ENCODE assay signal across 1 cellular context in genomic region chr22:42856865-42857704, GRCh38.
A peak's percentile ranks its signal among the peaks of the same experiment; 100 is the strongest.
TF ChIP-seq lines count a peak whose summit lies in the region.

A gene with protein sequence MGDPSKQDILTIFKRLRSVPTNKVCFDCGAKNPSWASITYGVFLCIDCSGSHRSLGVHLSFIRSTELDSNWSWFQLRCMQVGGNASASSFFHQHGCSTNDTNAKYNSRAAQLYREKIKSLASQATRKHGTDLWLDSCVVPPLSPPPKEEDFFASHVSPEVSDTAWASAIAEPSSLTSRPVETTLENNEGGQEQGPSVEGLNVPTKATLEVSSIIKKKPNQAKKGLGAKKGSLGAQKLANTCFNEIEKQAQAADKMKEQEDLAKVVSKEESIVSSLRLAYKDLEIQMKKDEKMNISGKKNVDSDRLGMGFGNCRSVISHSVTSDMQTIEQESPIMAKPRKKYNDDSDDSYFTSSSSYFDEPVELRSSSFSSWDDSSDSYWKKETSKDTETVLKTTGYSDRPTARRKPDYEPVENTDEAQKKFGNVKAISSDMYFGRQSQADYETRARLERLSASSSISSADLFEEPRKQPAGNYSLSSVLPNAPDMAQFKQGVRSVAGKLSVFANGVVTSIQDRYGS (minus strand): TSS chr22:42857273. CDS start chr22:42857182, 91 bp downstream.

TF ChIP-seq in HepG2, 621 proteins besides CTCF, POLR2A, EP300 and RAD21 (continued from another document and continues in another):
- TF ChIP-seq ZNF646 (CRISPR knock-in tag; IDR thresholded peaks at IDR 0.05) = no peak
- peak; percentile 77 for TF ChIP-seq NR2C2 (CRISPR knock-in tag; IDR thresholded peaks at IDR 0.05; ENCODE audit: borderline replicate concordance)
- peak; percentile 86 for TF ChIP-seq SAFB2 (CRISPR knock-in tag; IDR thresholded peaks at IDR 0.05; ENCODE audit: borderline replicate concordance, low read depth)
- no peak for TF ChIP-seq ZNF432 (CRISPR knock-in tag; IDR thresholded peaks at IDR 0.05; ENCODE audit: borderline replicate concordance)
- peak; percentile 96 for TF ChIP-seq CENPT (CRISPR knock-in tag; IDR thresholded peaks at IDR 0.05; ENCODE audit: low read depth)
- no peak for TF ChIP-seq ZNF780A (CRISPR knock-in tag; IDR thresholded peaks at IDR 0.05)
- peak; percentile 97 for TF ChIP-seq BORCS8-MEF2B (CRISPR knock-in tag; IDR thresholded peaks at IDR 0.05)
- TF ChIP-seq PAWR (CRISPR knock-in tag; IDR thresholded peaks at IDR 0.05; ENCODE audit: borderline replicate concordance) = no peak
- TF ChIP-seq ZNF674 (CRISPR knock-in tag; IDR thresholded peaks at IDR 0.05; ENCODE audit: low read depth) = peak; percentile 98
- TF ChIP-seq, protein P1, sequence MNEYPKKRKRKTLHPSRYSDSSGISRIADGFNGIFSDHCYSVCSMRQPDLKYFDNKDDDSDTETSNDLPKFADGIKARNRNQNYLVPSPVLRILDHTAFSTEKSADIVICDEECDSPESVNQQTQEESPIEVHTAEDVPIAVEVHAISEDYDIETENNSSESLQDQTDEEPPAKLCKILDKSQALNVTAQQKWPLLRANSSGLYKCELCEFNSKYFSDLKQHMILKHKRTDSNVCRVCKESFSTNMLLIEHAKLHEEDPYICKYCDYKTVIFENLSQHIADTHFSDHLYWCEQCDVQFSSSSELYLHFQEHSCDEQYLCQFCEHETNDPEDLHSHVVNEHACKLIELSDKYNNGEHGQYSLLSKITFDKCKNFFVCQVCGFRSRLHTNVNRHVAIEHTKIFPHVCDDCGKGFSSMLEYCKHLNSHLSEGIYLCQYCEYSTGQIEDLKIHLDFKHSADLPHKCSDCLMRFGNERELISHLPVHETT (CRISPR knock-in tag; conservative IDR thresholded peaks at IDR 0.05) = no peak
- TF ChIP-seq ZHX2 (IDR thresholded peaks at IDR 0.05; ENCODE audit: low read depth) = no peak; the same call in 1 of the 2 replicates
- TF ChIP-seq ZHX2 (CRISPR knock-in tag; IDR thresholded peaks at IDR 0.05; ENCODE audit: borderline replicate concordance) = peak; percentile 93
- no peak for TF ChIP-seq ZBTB1 (CRISPR knock-in tag; IDR thresholded peaks at IDR 0.05; ENCODE audit: borderline replicate concordance)
- peak; percentile 73 for TF ChIP-seq BRD4 (CRISPR knock-in tag; IDR thresholded peaks at IDR 0.05)
- TF ChIP-seq REXO4 (CRISPR knock-in tag; IDR thresholded peaks at IDR 0.05; ENCODE audit: borderline replicate concordance) = 0 out of 2 replicates have a peak, but pooled peaks have one; percentile 24
- no peak for TF ChIP-seq KDM4B (CRISPR knock-in tag; IDR thresholded peaks at IDR 0.05)
- TF ChIP-seq, protein P2, sequence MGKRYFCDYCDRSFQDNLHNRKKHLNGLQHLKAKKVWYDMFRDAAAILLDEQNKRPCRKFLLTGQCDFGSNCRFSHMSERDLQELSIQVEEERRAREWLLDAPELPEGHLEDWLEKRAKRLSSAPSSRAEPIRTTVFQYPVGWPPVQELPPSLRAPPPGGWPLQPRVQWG (CRISPR knock-in tag; IDR thresholded peaks at IDR 0.05; ENCODE audit: borderline replicate concordance, low read depth) = no peak; the same call in 1 of the 2 replicates
- TF ChIP-seq EED (CRISPR knock-in tag; IDR thresholded peaks at IDR 0.05) = peak; percentile 95
- TF ChIP-seq ZNF660 (CRISPR knock-in tag; IDR thresholded peaks at IDR 0.05; ENCODE audit: borderline replicate concordance, low read depth) = no peak
- 0 out of 2 replicates have a peak, but pooled peaks have one; percentile 29 for TF ChIP-seq ZBTB25 (CRISPR knock-in tag; IDR thresholded peaks at IDR 0.05)
- peak; percentile 72; the same call in 1 of the 2 replicates for TF ChIP-seq ZNF101 (CRISPR knock-in tag; IDR thresholded peaks at IDR 0.05; ENCODE audit: borderline replicate concordance, low read depth)
- TF ChIP-seq ZNF549 (CRISPR knock-in tag; IDR thresholded peaks at IDR 0.05) = peak; percentile 77; the same call in 1 of the 2 replicates
- TF ChIP-seq ZNF562 (CRISPR knock-in tag; IDR thresholded peaks at IDR 0.05; ENCODE audit: borderline replicate concordance) = peak; percentile 81; the same call in 1 of the 2 replicates
- peak; percentile 93 for TF ChIP-seq ZNF564 (CRISPR knock-in tag; IDR thresholded peaks at IDR 0.05)
- peak; percentile 46 for TF ChIP-seq SKI (IDR thresholded peaks at IDR 0.05; ENCODE audit: partially characterized antibody)
- TF ChIP-seq ZFP62 (CRISPR knock-in tag; IDR thresholded peaks at IDR 0.05) = no peak
- TF ChIP-seq, protein P3, sequence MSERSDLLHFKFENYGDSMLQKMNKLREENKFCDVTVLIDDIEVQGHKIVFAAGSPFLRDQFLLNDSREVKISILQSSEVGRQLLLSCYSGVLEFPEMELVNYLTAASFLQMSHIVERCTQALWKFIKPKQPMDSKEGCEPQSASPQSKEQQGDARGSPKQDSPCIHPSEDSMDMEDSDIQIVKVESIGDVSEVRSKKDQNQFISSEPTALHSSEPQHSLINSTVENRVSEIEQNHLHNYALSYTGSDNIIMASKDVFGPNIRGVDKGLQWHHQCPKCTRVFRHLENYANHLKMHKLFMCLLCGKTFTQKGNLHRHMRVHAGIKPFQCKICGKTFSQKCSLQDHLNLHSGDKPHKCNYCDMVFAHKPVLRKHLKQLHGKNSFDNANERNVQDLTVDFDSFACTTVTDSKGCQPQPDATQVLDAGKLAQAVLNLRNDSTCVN (CRISPR knock-in tag; IDR thresholded peaks at IDR 0.05; ENCODE audit: borderline replicate concordance) = no peak
- TF ChIP-seq ZNF784 (CRISPR knock-in tag; IDR thresholded peaks at IDR 0.05; ENCODE audit: borderline replicate concordance) = peak; percentile 98
- TF ChIP-seq ZBTB7B (CRISPR knock-in tag; IDR thresholded peaks at IDR 0.05) = no peak
- peak; percentile 68; the same call in 1 of the 2 replicates for TF ChIP-seq ZNF501 (CRISPR knock-in tag; IDR thresholded peaks at IDR 0.05)
- TF ChIP-seq ATM (IDR thresholded peaks at IDR 0.05; ENCODE audit: borderline replicate concordance) = no peak
- no peak for TF ChIP-seq NFATC3 (CRISPR knock-in tag; IDR thresholded peaks at IDR 0.05)
- no peak for TF ChIP-seq CREM (IDR thresholded peaks at IDR 0.05)
- no peak for TF ChIP-seq CREM (CRISPR knock-in tag; IDR thresholded peaks at IDR 0.05)
- TF ChIP-seq, protein P4, sequence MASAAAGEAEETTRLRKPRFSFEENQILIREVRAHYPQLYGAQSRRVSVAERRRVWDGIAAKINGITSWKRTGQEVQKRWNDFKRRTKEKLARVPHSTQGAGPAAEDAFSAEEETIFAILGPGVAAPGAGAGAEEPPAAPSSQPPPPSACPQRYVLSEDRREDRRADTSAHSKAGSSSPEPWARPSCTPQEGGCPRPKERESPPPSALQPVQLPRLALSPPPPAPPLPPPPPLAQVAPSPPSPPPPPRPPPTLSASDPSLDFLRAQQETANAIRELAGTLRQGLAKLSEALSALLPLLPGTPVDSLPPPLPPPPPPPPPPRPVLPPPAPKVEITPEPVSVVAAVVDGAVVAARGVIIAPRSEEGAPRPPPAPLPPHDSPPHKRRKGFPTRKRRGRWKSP (CRISPR knock-in tag; IDR thresholded peaks at IDR 0.05) = peak; percentile 85
- TF ChIP-seq ZFP36L2 (CRISPR knock-in tag; IDR thresholded peaks at IDR 0.05) = no peak
- TF ChIP-seq JARID2 (CRISPR knock-in tag; IDR thresholded peaks at IDR 0.05; ENCODE audit: insufficient replicate concordance) = no peak
- peak; percentile 91; the same call in 1 of the 2 replicates for TF ChIP-seq ZNF589 (CRISPR knock-in tag; conservative IDR thresholded peaks at IDR 0.05)
- peak; percentile 95 for TF ChIP-seq ZMAT3 (CRISPR knock-in tag; conservative IDR thresholded peaks at IDR 0.05)
